Comparison of ENCODE assay signal across 7 cellular contexts in genomic region chr18:46471809-46472498, GRCh38.
"Had no signal": no experiment of that assay in that cellular context is flagged by ENCODE, and none has a peak within 500 bp of the region (broad histone marks: within the 10 kb centered on the region; RNA-seq: fewer than 3 reads in every experiment).

No MANE protein-coding gene starts in this region.

- ATAC-seq: HCT116, K562 had no signal

- H3K4me3 ChIP-seq: GM23248, HAP-1, K562 had no signal

- DNase-seq: GM23248, GOT3, H7, IMR-90 had no signal

- H3K27ac ChIP-seq: GM23248 had no signal

- H3K4me1 ChIP-seq: HAP-1 had no signal

- H3K36me3 ChIP-seq: HAP-1 had no signal

- H3K9me3 ChIP-seq: HAP-1 had no signal
